ENCODE assay signal across 26 cellular contexts in genomic region chr18:8813621-8814020, GRCh38.
DNase-seq lines count a peak whose midpoint lies in the region; ATAC-seq and TF ChIP-seq lines count a peak whose summit lies in the region.
"Had no signal": no experiment of that assay in that cellular context is flagged by ENCODE, and none has a peak within 500 bp of the region (broad histone marks: within the 10 kb centered on the region; RNA-seq: fewer than 3 reads in every experiment).

No MANE protein-coding gene starts in this region.

- H3K36me3 ChIP-seq in BJ (ENCODE audit: control insufficient read depth, insufficient read depth, low read length) = peaks cover 18% of the 10 kb centered on the region
- peaks cover 18% of the 10 kb centered on the region; the same call in 1 of the 2 replicates for H3K36me3 ChIP-seq in PC-3 (ENCODE audit: low read depth, low read length)
- H3K36me3 ChIP-seq: ovary had no signal

- intact Hi-C loops in PC-3 (cut with micrococcal nuclease) = no loop called here
- intact Hi-C loops in head of caudate nucleus (cut with DNase I) = no loop called here

- H3F3A ChIP-seq in PC-3 (ENCODE audit: low read length, unreplicated experiment) = no peaks in the 10 kb centered on the region

- H3K9ac ChIP-seq in PC-3 (ENCODE audit: low read length) = no peak overlapping the region

- H3K9me3 ChIP-seq in PC-3 (ENCODE audit: low read length) = no peaks in the 10 kb centered on the region
- H3K9me3 ChIP-seq: ovary had no signal

- H3K9me2 ChIP-seq in PC-3 (replicated peaks; ENCODE audit: low read length) = no peaks in the 10 kb centered on the region

- H3K27me3 ChIP-seq in BJ (ENCODE audit: control insufficient read depth, insufficient read depth, low read length) (no peaks in the 10 kb centered on the region), PC-3 (ENCODE audit: low read length) (no peaks in the 10 kb centered on the region)
- H3K27me3 ChIP-seq: foreskin keratinocyte, ovary had no signal

- no peaks in the 10 kb centered on the region for H3K4me1 ChIP-seq in PC-3 (ENCODE audit: insufficient read depth, low read length)

- H3K79me2 ChIP-seq in PC-3 (ENCODE audit: low read length) = no peaks in the 10 kb centered on the region

- DNase-seq in BJ (ENCODE audit: low read depth) (peak; percentile 74), PC-3 (no peak), fibroblast of mammary gland (ENCODE audit: low read depth) (peak; percentile 53), renal cortical epithelial cell (ENCODE audit: low read depth) (peak; percentile 64), NCI-H1417 (lab: John Stamatoyannopoulos, UW) (no peak), globus pallidus (ENCODE audit: low spot score) (no peak), head of caudate nucleus (no peak), ecto neural progenitor cell (ENCODE audit: low spot score) (no peak)
- DNase-seq: activated CD4-positive, alpha-beta T cell treated with anti-CD3 and anti-CD28 coated beads for 4 hours; activated naive CD4-positive, alpha-beta T cell treated with Interleukin-2 at 50 U/mL for 16 hours; activated T-cell treated with anti-CD3 and anti-CD28 coated beads, Interleukin-2, amount 50 U/mL, for 4 hours; AML-193; amygdala; cortex of kidney; foreskin keratinocyte; immature natural killer cell; midbrain; naive thymus-derived CD8-positive, alpha-beta T cell; NCI-H187; NCI-H2171 treated with DMSO at 0.1 percent for 48 hours; NCI-H526 treated with DMSO at 0.1 percent for 48 hours; ovary; right cardiac atrium had no signal

- CTCF ChIA-PET in BJ (lab: Yijun Ruan, JAX) = interaction anchor here (0.7 to 1.5 kb wide), 3 partner anchors 11 to 170 kb away, joined by 3 to 4 read pairs (median 4); no protein-coding TSS in a partner anchor
- CTCF ChIA-PET in PC-3 (lab: Charles Lee) = no interaction called here

- no peak overlapping the region for H3K27ac ChIP-seq in PC-3 (ENCODE audit: low read length)
- H3K27ac ChIP-seq: foreskin keratinocyte, HL-60, ovary had no signal

- H3K4me3 ChIP-seq in BJ (ENCODE audit: low read depth, low read length) (no peak overlapping the region), PC-3 (ENCODE audit: low read length) (no peak overlapping the region), fibroblast of mammary gland (ENCODE audit: control insufficient read depth, low read depth, low read length) (no peak overlapping the region)
- H3K4me3 ChIP-seq: GM12878, ovary had no signal

- peak; percentile 43 for ATAC-seq in PC-3
- ATAC-seq: activated T-cell treated with anti-CD3 and anti-CD28 coated beads, Interleukin-2, amount 50 U/mL, for 4 hours; foreskin keratinocyte; GM12878; HepG2; naive thymus-derived CD8-positive, alpha-beta T cell; right cardiac atrium had no signal

- TF ChIP-seq CTCF in BJ (IDR thresholded peaks at IDR 0.05; ENCODE audit: insufficient read depth, low read depth, low read length) = no peak
- no peak for TF ChIP-seq CTCF in PC-3 (conservative IDR thresholded peaks at IDR 0.05; ENCODE audit: low read depth, low read length)
- no peak for TF ChIP-seq CTCF in fibroblast of mammary gland (conservative IDR thresholded peaks at IDR 0.05; ENCODE audit: control insufficient read depth, insufficient read depth, low read depth, low read length)

- BruUV-seq in PC-3 (replicated peaks; lab: Mats Ljungman, UMichigan) = no TSS peak

- no peaks in the 10 kb centered on the region for H4K20me1 ChIP-seq in PC-3 (ENCODE audit: low read length)

- POLR2A ChIA-PET in BJ (lab: Charles Lee) = interaction anchor here (0.8 to 0.9 kb wide), 2 partner anchors 13 to 169 kb away, joined by 3 to 7 read pairs; no protein-coding TSS in a partner anchor
- POLR2A ChIA-PET in PC-3 (lab: Charles Lee; ENCODE audit: unreplicated experiment) = no interaction called here

- no peak overlapping the region for H2AFZ ChIP-seq in PC-3 (ENCODE audit: low read length)

- H3K4me2 ChIP-seq in PC-3 (ENCODE audit: low read length) = no peak overlapping the region

Comparison
In these comparisons a context has a peak if more than half of its experiments do, and no peak if none do; other contexts are left out.
1. DNase-seq: peak in BJ (single experiment), fibroblast of mammary gland (single experiment) and renal cortical epithelial cell (single experiment); none in PC-3 (single experiment), NCI-H1417 (0 of 3), globus pallidus (single experiment), head of caudate nucleus (0 of 42) and ecto neural progenitor cell (single experiment).